In the genomic region with DNA sequence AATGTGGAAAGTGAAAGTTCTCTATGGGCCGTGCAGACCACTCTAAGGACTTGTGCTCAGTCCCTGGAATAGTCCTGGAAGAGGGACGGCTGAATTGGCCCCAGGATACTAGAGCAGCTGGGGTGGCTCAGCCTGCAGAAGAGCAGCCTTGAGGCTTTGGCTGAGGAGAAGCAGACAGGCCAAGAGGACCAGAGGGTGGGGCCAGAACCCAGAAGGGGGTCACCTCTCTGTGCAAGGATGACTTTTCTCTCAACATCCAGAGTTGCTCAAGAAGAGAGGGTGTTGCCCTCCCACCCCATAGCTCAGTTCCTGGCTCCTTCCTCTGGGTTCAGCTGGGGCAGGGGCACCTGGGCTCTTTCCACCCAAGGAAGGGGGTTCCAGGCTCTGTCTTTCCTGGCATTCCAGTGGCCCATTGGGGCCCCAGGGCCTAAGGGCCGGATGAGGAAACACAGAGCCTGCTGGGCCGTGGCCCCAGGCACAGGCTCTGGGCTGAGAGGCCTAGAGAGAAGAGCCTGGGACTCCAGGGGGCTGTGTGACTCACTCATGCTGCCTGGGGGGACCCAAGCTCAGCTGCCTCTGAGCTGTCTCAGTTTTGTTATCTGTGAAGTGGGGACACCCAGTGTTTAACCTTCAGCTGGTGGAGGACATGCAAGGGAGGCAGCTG, we compare ENCODE assay signal across 1 cellular context.
TF ChIP-seq lines count a peak whose summit lies in the region.

No MANE protein-coding gene starts in this region.

TF ChIP-seq in K562, 482 proteins besides CTCF, POLR2A, EP300 and RAD21:
- TF ChIP-seq, protein P1, sequence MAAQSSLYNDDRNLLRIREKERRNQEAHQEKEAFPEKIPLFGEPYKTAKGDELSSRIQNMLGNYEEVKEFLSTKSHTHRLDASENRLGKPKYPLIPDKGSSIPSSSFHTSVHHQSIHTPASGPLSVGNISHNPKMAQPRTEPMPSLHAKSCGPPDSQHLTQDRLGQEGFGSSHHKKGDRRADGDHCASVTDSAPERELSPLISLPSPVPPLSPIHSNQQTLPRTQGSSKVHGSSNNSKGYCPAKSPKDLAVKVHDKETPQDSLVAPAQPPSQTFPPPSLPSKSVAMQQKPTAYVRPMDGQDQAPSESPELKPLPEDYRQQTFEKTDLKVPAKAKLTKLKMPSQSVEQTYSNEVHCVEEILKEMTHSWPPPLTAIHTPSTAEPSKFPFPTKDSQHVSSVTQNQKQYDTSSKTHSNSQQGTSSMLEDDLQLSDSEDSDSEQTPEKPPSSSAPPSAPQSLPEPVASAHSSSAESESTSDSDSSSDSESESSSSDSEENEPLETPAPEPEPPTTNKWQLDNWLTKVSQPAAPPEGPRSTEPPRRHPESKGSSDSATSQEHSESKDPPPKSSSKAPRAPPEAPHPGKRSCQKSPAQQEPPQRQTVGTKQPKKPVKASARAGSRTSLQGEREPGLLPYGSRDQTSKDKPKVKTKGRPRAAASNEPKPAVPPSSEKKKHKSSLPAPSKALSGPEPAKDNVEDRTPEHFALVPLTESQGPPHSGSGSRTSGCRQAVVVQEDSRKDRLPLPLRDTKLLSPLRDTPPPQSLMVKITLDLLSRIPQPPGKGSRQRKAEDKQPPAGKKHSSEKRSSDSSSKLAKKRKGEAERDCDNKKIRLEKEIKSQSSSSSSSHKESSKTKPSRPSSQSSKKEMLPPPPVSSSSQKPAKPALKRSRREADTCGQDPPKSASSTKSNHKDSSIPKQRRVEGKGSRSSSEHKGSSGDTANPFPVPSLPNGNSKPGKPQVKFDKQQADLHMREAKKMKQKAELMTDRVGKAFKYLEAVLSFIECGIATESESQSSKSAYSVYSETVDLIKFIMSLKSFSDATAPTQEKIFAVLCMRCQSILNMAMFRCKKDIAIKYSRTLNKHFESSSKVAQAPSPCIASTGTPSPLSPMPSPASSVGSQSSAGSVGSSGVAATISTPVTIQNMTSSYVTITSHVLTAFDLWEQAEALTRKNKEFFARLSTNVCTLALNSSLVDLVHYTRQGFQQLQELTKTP (IDR thresholded peaks at IDR 0.05; ENCODE audit: low read depth in 1 of 2, partially characterized antibody in 2 of 2) = no peak
- 0 out of 2 replicates have a peak, but pooled peaks have one; percentile 27 for TF ChIP-seq BCOR (IDR thresholded peaks at IDR 0.05)
- 0 out of 4 replicates have a peak, but pooled peaks of 1 of the 2 experiments have one; percentile 16 for TF ChIP-seq KDM1A (IDR thresholded peaks at IDR 0.05)
